Comparison of ENCODE assay signal across 38 cellular contexts in genomic region chr14:59657769-59658168, GRCh38.
"Had no signal": no experiment of that assay in that cellular context is flagged by ENCODE, and none has a peak within 500 bp of the region (broad histone marks: within the 10 kb centered on the region; RNA-seq: fewer than 3 reads in every experiment).

No MANE protein-coding gene starts in this region.

- H3K27me3 ChIP-seq: Peyer's patch had no signal

- H3K4me1 ChIP-seq: Peyer's patch had no signal

- H3K27me3 Mint-ChIP-seq: activated CD4-positive, alpha-beta memory T cell treated with anti-CD3 and anti-CD28 coated beads, Interleukin-2, amount 10 ng/mL, durations not matched to agents 7 days and 5 days; activated CD8-positive, alpha-beta memory T cell treated with anti-CD3 and anti-CD28 coated beads, Interleukin-2, amount 10 ng/mL, durations not matched to agents 7 days and 5 days; activated naive CD4-positive, alpha-beta T cell treated with anti-CD3 and anti-CD28 coated beads, Interleukin-2, amount 10 ng/mL, durations not matched to agents 7 days and 5 days; activated naive CD8-positive, alpha-beta T cell treated with anti-CD3 and anti-CD28 coated beads, Interleukin-2, amount 50 U/mL, for 24 hours; brain had no signal

- H3K4me3 Mint-ChIP-seq: activated CD4-positive, alpha-beta memory T cell treated with anti-CD3 and anti-CD28 coated beads, Interleukin-2, amount 10 ng/mL, durations not matched to agents 7 days and 5 days; activated CD8-positive, alpha-beta memory T cell treated with anti-CD3 and anti-CD28 coated beads, Interleukin-2, amount 10 ng/mL, durations not matched to agents 7 days and 5 days; activated naive CD4-positive, alpha-beta T cell treated with anti-CD3 and anti-CD28 coated beads, Interleukin-2, amount 10 ng/mL, durations not matched to agents 7 days and 5 days; activated naive CD8-positive, alpha-beta T cell; activated naive CD8-positive, alpha-beta T cell treated with anti-CD3 and anti-CD28 coated beads, Interleukin-2, amount 50 U/mL, for 24 hours; brain had no signal

- H3K4me3 ChIP-seq: Peyer's patch had no signal

- H3K4me1 Mint-ChIP-seq: activated CD4-positive, alpha-beta memory T cell treated with anti-CD3 and anti-CD28 coated beads, Interleukin-2, amount 10 ng/mL, durations not matched to agents 7 days and 5 days; activated CD8-positive, alpha-beta memory T cell treated with anti-CD3 and anti-CD28 coated beads, Interleukin-2, amount 10 ng/mL, durations not matched to agents 7 days and 5 days; activated naive CD4-positive, alpha-beta T cell treated with anti-CD3 and anti-CD28 coated beads, Interleukin-2, amount 10 ng/mL, durations not matched to agents 7 days and 5 days; activated naive CD8-positive, alpha-beta T cell treated with anti-CD3 and anti-CD28 coated beads, Interleukin-2, amount 50 U/mL, for 24 hours; brain had no signal

- FAIRE-seq: bronchial epithelial cell had no signal

- H3K9me3 ChIP-seq: Peyer's patch had no signal

- H3K27ac Mint-ChIP-seq: activated CD4-positive, alpha-beta memory T cell treated with anti-CD3 and anti-CD28 coated beads, Interleukin-2, amount 10 ng/mL, durations not matched to agents 7 days and 5 days; activated CD8-positive, alpha-beta memory T cell treated with anti-CD3 and anti-CD28 coated beads, Interleukin-2, amount 10 ng/mL, durations not matched to agents 7 days and 5 days; activated naive CD4-positive, alpha-beta T cell treated with anti-CD3 and anti-CD28 coated beads, Interleukin-2, amount 10 ng/mL, durations not matched to agents 7 days and 5 days; activated naive CD8-positive, alpha-beta T cell; activated naive CD8-positive, alpha-beta T cell treated with anti-CD3 and anti-CD28 coated beads, Interleukin-2, amount 50 U/mL, for 24 hours; brain had no signal

- H3K9me3 Mint-ChIP-seq: activated CD4-positive, alpha-beta memory T cell treated with anti-CD3 and anti-CD28 coated beads, Interleukin-2, amount 10 ng/mL, durations not matched to agents 7 days and 5 days had no signal

- ATAC-seq: activated CD8-positive, alpha-beta memory T cell treated with anti-CD3 and anti-CD28 coated beads, Interleukin-2, amount 10 ng/mL, durations not matched to agents 7 days and 5 days; activated naive CD8-positive, alpha-beta T cell treated with anti-CD3 and anti-CD28 coated beads, Interleukin-2, amount 50 U/mL, for 24 hours had no signal

- DNase-seq: activated CD4-positive, alpha-beta memory T cell treated with anti-CD3 and anti-CD28 coated beads, Interleukin-2, amount 10 ng/mL, durations not matched to agents 7 days and 5 days; activated CD4-positive, alpha-beta T cell treated with anti-CD3 and anti-CD28 coated beads for 1 hour; activated CD4-positive, alpha-beta T cell treated with anti-CD3 and anti-CD28 coated beads for 48 hours; activated CD4-positive, CD25-positive, alpha-beta regulatory T cell; activated CD8-positive, alpha-beta memory T cell treated with anti-CD3 and anti-CD28 coated beads for 24 hours; activated CD8-positive, alpha-beta memory T cell treated with anti-CD3 and anti-CD28 coated beads, Interleukin-2, amount 10 ng/mL, durations not matched to agents 7 days and 5 days; activated CD8-positive, alpha-beta memory T cell treated with anti-CD3 and anti-CD28 coated beads, Interleukin-2, amount 50 U/mL, for 48 hours; activated effector memory CD4-positive, alpha-beta T cell treated with Interleukin-2 at 50 U/mL for 16 hours; activated naive CD4-positive, alpha-beta T cell treated with anti-CD3 and anti-CD28 coated beads, Interleukin-2, amount 10 ng/mL, durations not matched to agents 7 days and 5 days; activated naive CD8-positive, alpha-beta T cell treated with anti-CD3 and anti-CD28 coated beads, Interleukin-2, amount 50 U/mL, for 24 hours; activated T-cell treated with anti-CD3 and anti-CD28 coated beads, Interleukin-2, amount 50 U/mL, for 48 hours; anterior cingulate cortex; caudate nucleus; cerebellar nuclear complex; Kasumi-1; KG1; MM.1S; MV-4-11; NCI-H1092; NCI-H1436 treated with DMSO at 0.1 percent for 48 hours; NCI-H1694 treated with DMSO at 0.1 percent for 48 hours; NCI-H2029 treated with DMSO at 0.1 percent for 48 hours; NCI-H2171 treated with DMSO at 0.1 percent for 48 hours; NCI-H2227 treated with DMSO at 0.1 percent for 48 hours; NCI-H446; NCI-H510A treated with DMSO at 0.1 percent for 48 hours; NCI-H526 treated with DMSO at 0.1 percent for 48 hours; NCI-H82; Peyer's patch; Right ventricle myocardium superior; SW 1271; T-helper 1 cell; T-helper 2 cell; T-helper 9 cell; WERI-Rb-1 had no signal

- H3K36me3 Mint-ChIP-seq: activated CD8-positive, alpha-beta memory T cell treated with anti-CD3 and anti-CD28 coated beads, Interleukin-2, amount 10 ng/mL, durations not matched to agents 7 days and 5 days; activated naive CD4-positive, alpha-beta T cell treated with anti-CD3 and anti-CD28 coated beads, Interleukin-2, amount 10 ng/mL, durations not matched to agents 7 days and 5 days had no signal

- H3K36me3 ChIP-seq: Peyer's patch, WERI-Rb-1 had no signal

- H3K27ac ChIP-seq: Peyer's patch, WERI-Rb-1 had no signal
